In the genomic region with DNA sequence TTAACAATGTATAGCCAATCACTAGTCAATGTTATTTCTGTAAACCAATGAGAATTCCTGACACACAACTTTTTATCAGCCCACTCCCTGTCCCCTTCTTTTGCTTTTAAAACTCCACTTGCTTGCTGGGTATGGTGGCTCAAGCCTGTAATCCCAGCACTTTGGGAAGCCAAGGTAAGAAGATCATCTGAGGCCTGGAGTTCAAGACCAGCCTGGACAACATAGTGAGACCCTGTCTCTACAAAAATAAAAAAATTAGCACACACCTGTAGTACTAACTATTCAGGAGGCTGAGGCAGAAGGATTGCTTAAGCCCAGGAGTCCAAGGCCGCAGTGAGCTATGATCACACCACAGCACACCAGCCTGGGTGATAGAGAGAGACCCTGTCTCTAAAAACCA, we compare ENCODE assay signal across 1 cellular context.
TF ChIP-seq lines count a peak whose summit lies in the region.

No MANE protein-coding gene starts in this region.

TF ChIP-seq in A549, 52 proteins besides CTCF, POLR2A, EP300 and RAD21 (continued from another document):
- TF ChIP-seq HMGXB4 (CRISPR knock-in tag; IDR thresholded peaks at IDR 0.05; ENCODE audit: borderline replicate concordance) (no peak), ESRRA (IDR thresholded peaks at IDR 0.05; ENCODE audit: borderline replicate concordance, low read length) (no peak), HOXA7 (CRISPR knock-in tag; IDR thresholded peaks at IDR 0.05) (no peak), EHF (CRISPR knock-in tag; IDR thresholded peaks at IDR 0.05) (no peak), ELK1 (IDR thresholded peaks at IDR 0.05; ENCODE audit: low read depth, low read length) (no peak), FOXS1 (CRISPR knock-in tag; IDR thresholded peaks at IDR 0.05) (no peak), HDAC2 (IDR thresholded peaks at IDR 0.05) (no peak), CHD4 (IDR thresholded peaks at IDR 0.05; ENCODE audit: borderline replicate concordance) (no peak), HES2 (IDR thresholded peaks at IDR 0.05) (no peak), RCOR1 (IDR thresholded peaks at IDR 0.05; ENCODE audit: low read depth, low read length) (no peak)
- TF ChIP-seq, protein P1, sequence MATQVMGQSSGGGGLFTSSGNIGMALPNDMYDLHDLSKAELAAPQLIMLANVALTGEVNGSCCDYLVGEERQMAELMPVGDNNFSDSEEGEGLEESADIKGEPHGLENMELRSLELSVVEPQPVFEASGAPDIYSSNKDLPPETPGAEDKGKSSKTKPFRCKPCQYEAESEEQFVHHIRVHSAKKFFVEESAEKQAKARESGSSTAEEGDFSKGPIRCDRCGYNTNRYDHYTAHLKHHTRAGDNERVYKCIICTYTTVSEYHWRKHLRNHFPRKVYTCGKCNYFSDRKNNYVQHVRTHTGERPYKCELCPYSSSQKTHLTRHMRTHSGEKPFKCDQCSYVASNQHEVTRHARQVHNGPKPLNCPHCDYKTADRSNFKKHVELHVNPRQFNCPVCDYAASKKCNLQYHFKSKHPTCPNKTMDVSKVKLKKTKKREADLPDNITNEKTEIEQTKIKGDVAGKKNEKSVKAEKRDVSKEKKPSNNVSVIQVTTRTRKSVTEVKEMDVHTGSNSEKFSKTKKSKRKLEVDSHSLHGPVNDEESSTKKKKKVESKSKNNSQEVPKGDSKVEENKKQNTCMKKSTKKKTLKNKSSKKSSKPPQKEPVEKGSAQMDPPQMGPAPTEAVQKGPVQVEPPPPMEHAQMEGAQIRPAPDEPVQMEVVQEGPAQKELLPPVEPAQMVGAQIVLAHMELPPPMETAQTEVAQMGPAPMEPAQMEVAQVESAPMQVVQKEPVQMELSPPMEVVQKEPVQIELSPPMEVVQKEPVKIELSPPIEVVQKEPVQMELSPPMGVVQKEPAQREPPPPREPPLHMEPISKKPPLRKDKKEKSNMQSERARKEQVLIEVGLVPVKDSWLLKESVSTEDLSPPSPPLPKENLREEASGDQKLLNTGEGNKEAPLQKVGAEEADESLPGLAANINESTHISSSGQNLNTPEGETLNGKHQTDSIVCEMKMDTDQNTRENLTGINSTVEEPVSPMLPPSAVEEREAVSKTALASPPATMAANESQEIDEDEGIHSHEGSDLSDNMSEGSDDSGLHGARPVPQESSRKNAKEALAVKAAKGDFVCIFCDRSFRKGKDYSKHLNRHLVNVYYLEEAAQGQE (IDR thresholded peaks at IDR 0.05): no peak
- TF ChIP-seq, protein P2, sequence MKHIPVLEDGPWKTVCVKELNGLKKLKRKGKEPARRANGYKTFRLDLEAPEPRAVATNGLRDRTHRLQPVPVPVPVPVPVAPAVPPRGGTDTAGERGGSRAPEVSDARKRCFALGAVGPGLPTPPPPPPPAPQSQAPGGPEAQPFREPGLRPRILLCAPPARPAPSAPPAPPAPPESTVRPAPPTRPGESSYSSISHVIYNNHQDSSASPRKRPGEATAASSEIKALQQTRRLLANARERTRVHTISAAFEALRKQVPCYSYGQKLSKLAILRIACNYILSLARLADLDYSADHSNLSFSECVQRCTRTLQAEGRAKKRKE (CRISPR knock-in tag; IDR thresholded peaks at IDR 0.05; ENCODE audit: low read depth): no peak
